In the genomic region with DNA sequence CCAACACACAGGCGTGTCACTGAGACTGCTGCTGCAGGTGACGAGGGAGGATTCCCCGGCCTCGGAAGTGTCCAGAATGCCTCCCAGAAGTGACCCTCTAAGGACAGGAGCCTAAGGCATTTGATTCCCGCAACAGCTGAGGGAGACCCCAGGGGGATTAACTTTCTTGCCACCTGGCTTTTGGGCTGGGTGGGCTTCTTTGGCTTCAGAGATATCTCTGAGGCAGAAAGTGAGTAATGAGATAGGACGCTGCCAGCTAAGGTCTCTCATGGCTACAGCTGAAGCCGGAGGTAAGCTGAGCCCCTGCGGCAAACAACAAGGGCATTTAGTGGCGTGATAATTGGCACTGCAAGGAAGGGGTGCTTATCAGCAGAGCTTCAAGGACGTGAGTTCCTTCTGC, we compare ENCODE assay signal across 31 cellular contexts. TPM values are rescaled to one million over a fixed set of nuclear protein-coding genes. Genes with fewer than 3 reads are reported as not detected.
"Had no signal": no experiment of that assay in that cellular context is flagged by ENCODE, and none has a peak within 500 bp of the region (broad histone marks: within the 10 kb centered on the region; RNA-seq: fewer than 3 reads in every experiment).

No MANE protein-coding gene starts in this region.

- H3K27me3 ChIP-seq: breast epithelium, esophagus squamous epithelium, hepatocyte, upper lobe of left lung, vagina had no signal

- H3K4me1 Mint-ChIP-seq: activated CD4-positive, alpha-beta memory T cell treated with anti-CD3 and anti-CD28 coated beads, Interleukin-2, amount 10 ng/mL, durations not matched to agents 7 days and 5 days; activated CD4-positive, alpha-beta T cell treated with anti-CD3 and anti-CD28 coated beads, Interleukin-2, amount 10 ng/mL, durations not matched to agents 7 days and 5 days; central memory CD8-positive, alpha-beta T cell; stimulated activated effector memory CD8-positive, alpha-beta T cell treated with anti-CD3 and anti-CD28 coated beads, Interleukin-12 subunit alpha, Interleukin-12 subunit beta, amount 100 ng/mL, for 72 hours; WTC11 had no signal

- H3K27ac ChIP-seq: left ventricle myocardium inferior, thoracic aorta, upper lobe of left lung, vagina had no signal

- H3K9me3 Mint-ChIP-seq: activated CD4-positive, alpha-beta memory T cell treated with anti-CD3 and anti-CD28 coated beads, Interleukin-2, amount 10 ng/mL, durations not matched to agents 7 days and 5 days; activated CD4-positive, alpha-beta T cell treated with anti-CD3 and anti-CD28 coated beads, Interleukin-2, amount 10 ng/mL, durations not matched to agents 7 days and 5 days; activated naive CD4-positive, alpha-beta T cell treated with anti-CD3 and anti-CD28 coated beads, Interleukin-2, amount 50 U/mL, for 72 hours; activated T-cell treated with anti-CD3 and anti-CD28 coated beads, Interleukin-2, amount 50 U/mL, for 4 hours; activated T-helper 2 cell treated with anti-CD3 and anti-CD28 coated beads, Interferon-gamma antibody, Interleukin-2, Interleukin-4, amounts not matched to agents 10 μg/mL and 5 μg/mL and 100 μg/mL, durations not matched to agents 14 hours and 24 hours and 36 hours; central memory CD8-positive, alpha-beta T cell; natural killer cell treated with Interleukin-12 subunit alpha and Interleukin-12 subunit beta and Interleukin-15 and Interleukin-18, amount 100 ng/mL, for 72 hours; stimulated activated effector memory CD8-positive, alpha-beta T cell treated with anti-CD3 and anti-CD28 coated beads, Interleukin-12 subunit alpha, Interleukin-12 subunit beta, amount 100 ng/mL, for 72 hours; stimulated activated naive CD8-positive, alpha-beta T cell treated with anti-CD3 and anti-CD28 coated beads, Interleukin-15, Interleukin-2, amounts not matched to agents 100 ng/mL and 50 ng/mL, for 24 hours; WTC11 had no signal

- H3K4me2 ChIP-seq: hepatocyte had no signal

- H3K36me3 Mint-ChIP-seq: activated naive CD4-positive, alpha-beta T cell treated with anti-CD3 and anti-CD28 coated beads, Interleukin-2, amount 50 U/mL, for 72 hours; natural killer cell treated with Interleukin-12 subunit alpha and Interleukin-12 subunit beta and Interleukin-15 and Interleukin-18, amount 100 ng/mL, for 72 hours; stimulated activated effector memory CD8-positive, alpha-beta T cell treated with anti-CD3 and anti-CD28 coated beads, Interleukin-12 subunit alpha, Interleukin-12 subunit beta, amount 100 ng/mL, for 72 hours; WTC11 had no signal

- H3K79me2 ChIP-seq: hepatocyte had no signal

- H3K4me1 ChIP-seq: breast epithelium, upper lobe of left lung had no signal

- H3K4me3 ChIP-seq: breast epithelium, esophagus squamous epithelium, hepatocyte, left ventricle myocardium inferior, lung, mucosa of descending colon, skin epidermis, thoracic aorta, upper lobe of left lung, vagina had no signal

- DNase-seq: activated CD4-positive, alpha-beta memory T cell treated with anti-CD3 and anti-CD28 coated beads, Interleukin-2, amount 10 ng/mL, durations not matched to agents 7 days and 5 days; activated CD4-positive, alpha-beta T cell treated with anti-CD3 and anti-CD28 coated beads for 1 hour; activated CD4-positive, alpha-beta T cell treated with anti-CD3 and anti-CD28 coated beads, Interleukin-2, amount 10 ng/mL, durations not matched to agents 7 days and 5 days; activated CD8-positive, alpha-beta memory T cell treated with anti-CD3 and anti-CD28 coated beads, Interleukin-2, amount 50 U/mL, for 48 hours; activated T-cell treated with anti-CD3 and anti-CD28 coated beads, Interleukin-2, amount 50 U/mL, for 4 hours; dermis blood vessel endothelial cell; effector CD4-positive, alpha-beta T cell; esophagus squamous epithelium; glutamatergic neuron; left ventricle myocardium inferior; mucosa of descending colon; retina; stimulated activated CD4-positive, alpha-beta T cell treated with anti-CD3 and anti-CD28 coated beads, Interleukin-12 subunit alpha, Interleukin-12 subunit beta, amount 100 ng/mL, for 4 hours; stimulated activated CD4-positive, alpha-beta T cell treated with anti-CD3 and anti-CD28 coated beads, Interleukin-4, amount 100 ng/mL, for 1 hour; T-helper 17 cell; upper lobe of left lung had no signal

- H3K9me3 ChIP-seq: breast epithelium, esophagus squamous epithelium, left ventricle myocardium inferior, mucosa of descending colon, thoracic aorta, upper lobe of left lung, vagina had no signal

- H3K36me3 ChIP-seq: breast epithelium, esophagus squamous epithelium, left ventricle myocardium inferior, thoracic aorta, vagina had no signal

- H3K4me3 Mint-ChIP-seq: activated CD4-positive, alpha-beta memory T cell treated with anti-CD3 and anti-CD28 coated beads, Interleukin-2, amount 10 ng/mL, durations not matched to agents 7 days and 5 days; activated CD4-positive, alpha-beta T cell treated with anti-CD3 and anti-CD28 coated beads, Interleukin-2, amount 10 ng/mL, durations not matched to agents 7 days and 5 days; activated T-cell treated with anti-CD3 and anti-CD28 coated beads, Interleukin-2, amount 50 U/mL, for 4 hours; central memory CD8-positive, alpha-beta T cell; natural killer cell treated with Interleukin-12 subunit alpha and Interleukin-12 subunit beta and Interleukin-15 and Interleukin-18, amount 100 ng/mL, for 72 hours; stimulated activated effector memory CD8-positive, alpha-beta T cell treated with anti-CD3 and anti-CD28 coated beads, Interleukin-12 subunit alpha, Interleukin-12 subunit beta, amount 100 ng/mL, for 72 hours; stimulated activated naive CD8-positive, alpha-beta T cell treated with anti-CD3 and anti-CD28 coated beads, Interleukin-15, Interleukin-2, amounts not matched to agents 100 ng/mL and 50 ng/mL, for 24 hours; T-helper 17 cell; WTC11 had no signal

- H2AFZ ChIP-seq: hepatocyte had no signal

- ATAC-seq: activated naive CD4-positive, alpha-beta T cell treated with anti-CD3 and anti-CD28 coated beads, Interleukin-2, amount 50 U/mL, for 72 hours; activated T-cell treated with anti-CD3 and anti-CD28 coated beads, Interleukin-2, amount 50 U/mL, for 4 hours; mucosa of descending colon; natural killer cell treated with Interleukin-12 subunit alpha and Interleukin-12 subunit beta and Interleukin-15 and Interleukin-18, amount 100 ng/mL, for 72 hours; sciatic nerve; stimulated activated effector memory CD8-positive, alpha-beta T cell treated with anti-CD3 and anti-CD28 coated beads, Interleukin-12 subunit alpha, Interleukin-12 subunit beta, amount 100 ng/mL, for 72 hours; T-helper 17 cell; WTC11 had no signal

- H3K27me3 Mint-ChIP-seq: activated CD4-positive, alpha-beta memory T cell treated with anti-CD3 and anti-CD28 coated beads, Interleukin-2, amount 10 ng/mL, durations not matched to agents 7 days and 5 days; activated CD4-positive, alpha-beta T cell treated with anti-CD3 and anti-CD28 coated beads, Interleukin-2, amount 10 ng/mL, durations not matched to agents 7 days and 5 days; central memory CD8-positive, alpha-beta T cell; natural killer cell treated with Interleukin-12 subunit alpha and Interleukin-12 subunit beta and Interleukin-15 and Interleukin-18, amount 100 ng/mL, for 72 hours; progenitor cell of endocrine pancreas; stimulated activated naive CD8-positive, alpha-beta T cell treated with anti-CD3 and anti-CD28 coated beads, Interleukin-15, Interleukin-2, amounts not matched to agents 100 ng/mL and 50 ng/mL, for 24 hours had no signal

- H3K27ac Mint-ChIP-seq: activated CD4-positive, alpha-beta memory T cell treated with anti-CD3 and anti-CD28 coated beads, Interleukin-2, amount 10 ng/mL, durations not matched to agents 7 days and 5 days; activated CD4-positive, alpha-beta T cell treated with anti-CD3 and anti-CD28 coated beads, Interleukin-2, amount 10 ng/mL, durations not matched to agents 7 days and 5 days; activated T-helper 2 cell treated with anti-CD3 and anti-CD28 coated beads, Interferon-gamma antibody, Interleukin-2, Interleukin-4, amounts not matched to agents 10 μg/mL and 5 μg/mL and 100 μg/mL, durations not matched to agents 14 hours and 24 hours and 36 hours; natural killer cell treated with Interleukin-12 subunit alpha and Interleukin-12 subunit beta and Interleukin-15 and Interleukin-18, amount 100 ng/mL, for 72 hours; stimulated activated naive CD8-positive, alpha-beta T cell treated with anti-CD3 and anti-CD28 coated beads, Interleukin-15, Interleukin-2, amounts not matched to agents 100 ng/mL and 50 ng/mL, for 24 hours; T-helper 17 cell; WTC11 had no signal

RNA-seq across cellular contexts. Expression of a gene that starts 17.0 kb away (rescaled TPM):
- total RNA-seq: activated CD4-positive, alpha-beta memory T cell treated with anti-CD3 and anti-CD28 coated beads, Interleukin-2, amount 10 ng/mL, durations not matched to agents 7 days and 5 days; activated T-helper 2 cell treated with anti-CD3 and anti-CD28 coated beads, Interferon-gamma antibody, Interleukin-2, Interleukin-4, amounts not matched to agents 10 μg/mL and 5 μg/mL and 100 μg/mL, durations not matched to agents 14 hours and 24 hours and 36 hours; T-helper 17 cell had no signal
